1 cellular context compared by ENCODE assay signal in genomic region chr1:12615166-12615915, GRCh38.
TF ChIP-seq lines count a peak whose summit lies in the region.

No MANE protein-coding gene starts in this region.

TF ChIP-seq in HEK293, 187 proteins besides CTCF, POLR2A, EP300 and RAD21 (continued from another document):
- no peak for TF ChIP-seq ZNF280D (tag by site-specific recombination; IDR thresholded peaks at IDR 0.05)
- no peak for TF ChIP-seq KLF1 (tag by site-specific recombination; IDR thresholded peaks at IDR 0.05)
- no peak for TF ChIP-seq ZNF544 (tag by site-specific recombination; IDR thresholded peaks at IDR 0.05)
- TF ChIP-seq KLF9 (tag by site-specific recombination; IDR thresholded peaks at IDR 0.05; ENCODE audit: low read depth), result no peak
- TF ChIP-seq ZNF704 (tag by site-specific recombination; IDR thresholded peaks at IDR 0.05), result no peak
- no peak for TF ChIP-seq ZNF843 (tag by site-specific recombination; IDR thresholded peaks at IDR 0.05)
- no peak for TF ChIP-seq ZNF292 (tag by site-specific recombination; IDR thresholded peaks at IDR 0.05; ENCODE audit: borderline replicate concordance, low read depth)
- no peak for TF ChIP-seq SP2 (tag by site-specific recombination; IDR thresholded peaks at IDR 0.05)
- no peak for TF ChIP-seq ZNF174 (tag by site-specific recombination; IDR thresholded peaks at IDR 0.05)
- no peak for TF ChIP-seq BCL6B (tag by site-specific recombination; IDR thresholded peaks at IDR 0.05)
- no peak for TF ChIP-seq ZNF473 (tag by site-specific recombination; IDR thresholded peaks at IDR 0.05)
- no peak for TF ChIP-seq GFI1B (tag by site-specific recombination; IDR thresholded peaks at IDR 0.05)
- no peak for TF ChIP-seq ZNF76 (tag by site-specific recombination; IDR thresholded peaks at IDR 0.05; ENCODE audit: borderline replicate concordance, low read depth)
- no peak for TF ChIP-seq SCRT2 (tag by site-specific recombination; IDR thresholded peaks at IDR 0.05)
